Comparison of ENCODE assay signal across 1 cellular context in genomic region chr4:56240554-56241190, GRCh38.
TF ChIP-seq lines count a peak whose summit lies in the region.

No MANE protein-coding gene starts in this region.

TF ChIP-seq in HepG2, 621 proteins besides CTCF, POLR2A, EP300 and RAD21 (continued from another document and continues in another):
- TF ChIP-seq ATF2 (CRISPR knock-in tag; IDR thresholded peaks at IDR 0.05) (no peak), ZFX (CRISPR knock-in tag; IDR thresholded peaks at IDR 0.05; ENCODE audit: low read depth) (peak; percentile 52; the same call in 1 of the 2 replicates), LCORL (IDR thresholded peaks at IDR 0.05) (no peak), LCORL (CRISPR knock-in tag; IDR thresholded peaks at IDR 0.05) (0 out of 2 replicates have a peak, but pooled peaks have one; percentile 10), HOXA5 (CRISPR knock-in tag; IDR thresholded peaks at IDR 0.05) (peak; percentile 99), ZNF614 (CRISPR knock-in tag; IDR thresholded peaks at IDR 0.05; ENCODE audit: borderline replicate concordance) (peak; percentile 35; the same call in 1 of the 2 replicates), HNF4G (IDR thresholded peaks at IDR 0.05; ENCODE audit: borderline replicate concordance, low read depth, low read length) (0 out of 2 replicates have a peak, but pooled peaks have one; percentile 14), HNF4G (CRISPR knock-in tag; IDR thresholded peaks at IDR 0.05; ENCODE audit: borderline replicate concordance, low read depth) (no peak), ZNF10 (CRISPR knock-in tag; IDR thresholded peaks at IDR 0.05; ENCODE audit: borderline replicate concordance, low read depth) (no peak), SMC3 (IDR thresholded peaks at IDR 0.05; ENCODE audit: low read length) (no peak), ZNF543 (CRISPR knock-in tag; IDR thresholded peaks at IDR 0.05) (no peak), ZBTB38 (CRISPR knock-in tag; IDR thresholded peaks at IDR 0.05) (peak; percentile 50; the same call in 1 of the 2 replicates), ZNF563 (CRISPR knock-in tag; IDR thresholded peaks at IDR 0.05) (no peak), KMT2A (CRISPR knock-in tag; IDR thresholded peaks at IDR 0.05) (0 out of 2 replicates have a peak, but pooled peaks have one; percentile 45), SPEN (CRISPR knock-in tag; IDR thresholded peaks at IDR 0.05; ENCODE audit: low read depth) (no peak), ZBTB40 (IDR thresholded peaks at IDR 0.05) (no peak), ZBTB40 (CRISPR knock-in tag; IDR thresholded peaks at IDR 0.05) (no peak), RARG (CRISPR knock-in tag; IDR thresholded peaks at IDR 0.05; ENCODE audit: low read depth) (no peak), CHD2 (IDR thresholded peaks at IDR 0.05; ENCODE audit: low read depth, low read length) (no peak), MED13 (CRISPR knock-in tag; IDR thresholded peaks at IDR 0.05) (no peak), NR1H2 (CRISPR knock-in tag; IDR thresholded peaks at IDR 0.05; ENCODE audit: borderline replicate concordance, low read depth) (no peak), ZNF451 (CRISPR knock-in tag; IDR thresholded peaks at IDR 0.05) (no peak), SALL1 (CRISPR knock-in tag; IDR thresholded peaks at IDR 0.05) (peak; percentile 58), HMG20A (CRISPR knock-in tag; IDR thresholded peaks at IDR 0.05; ENCODE audit: borderline replicate concordance) (no peak), ZFYVE20 (CRISPR knock-in tag; IDR thresholded peaks at IDR 0.05; ENCODE audit: borderline replicate concordance, low read depth) (no peak), ZNF124 (CRISPR knock-in tag; IDR thresholded peaks at IDR 0.05) (0 out of 2 replicates have a peak, but pooled peaks have one; percentile 51), CEBPG (CRISPR knock-in tag; IDR thresholded peaks at IDR 0.05) (peak; percentile 10; the same call in 1 of the 2 replicates), U2AF2 (IDR thresholded peaks at IDR 0.05; ENCODE audit: low read depth, low read length) (no peak), ZNF883 (CRISPR knock-in tag; IDR thresholded peaks at IDR 0.05; ENCODE audit: not compliant biosample characterization) (no peak)
- TF ChIP-seq, protein P1, sequence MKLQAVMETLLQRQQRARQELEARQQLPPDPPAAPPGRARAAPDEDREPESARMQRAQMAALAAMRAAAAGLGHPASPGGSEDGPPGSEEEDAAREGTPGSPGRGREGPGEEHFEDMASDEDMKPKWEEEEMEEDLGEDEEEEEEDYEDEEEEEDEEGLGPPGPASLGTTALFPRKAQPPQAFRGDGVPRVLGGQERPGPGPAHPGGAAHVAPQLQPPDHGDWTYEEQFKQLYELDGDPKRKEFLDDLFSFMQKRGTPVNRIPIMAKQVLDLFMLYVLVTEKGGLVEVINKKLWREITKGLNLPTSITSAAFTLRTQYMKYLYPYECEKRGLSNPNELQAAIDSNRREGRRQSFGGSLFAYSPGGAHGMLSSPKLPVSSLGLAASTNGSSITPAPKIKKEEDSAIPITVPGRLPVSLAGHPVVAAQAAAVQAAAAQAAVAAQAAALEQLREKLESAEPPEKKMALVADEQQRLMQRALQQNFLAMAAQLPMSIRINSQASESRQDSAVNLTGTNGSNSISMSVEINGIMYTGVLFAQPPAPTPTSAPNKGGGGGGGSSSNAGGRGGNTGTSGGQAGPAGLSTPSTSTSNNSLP (IDR thresholded peaks at IDR 0.05; ENCODE audit: low read depth, low read length): no peak
- TF ChIP-seq, protein P2, sequence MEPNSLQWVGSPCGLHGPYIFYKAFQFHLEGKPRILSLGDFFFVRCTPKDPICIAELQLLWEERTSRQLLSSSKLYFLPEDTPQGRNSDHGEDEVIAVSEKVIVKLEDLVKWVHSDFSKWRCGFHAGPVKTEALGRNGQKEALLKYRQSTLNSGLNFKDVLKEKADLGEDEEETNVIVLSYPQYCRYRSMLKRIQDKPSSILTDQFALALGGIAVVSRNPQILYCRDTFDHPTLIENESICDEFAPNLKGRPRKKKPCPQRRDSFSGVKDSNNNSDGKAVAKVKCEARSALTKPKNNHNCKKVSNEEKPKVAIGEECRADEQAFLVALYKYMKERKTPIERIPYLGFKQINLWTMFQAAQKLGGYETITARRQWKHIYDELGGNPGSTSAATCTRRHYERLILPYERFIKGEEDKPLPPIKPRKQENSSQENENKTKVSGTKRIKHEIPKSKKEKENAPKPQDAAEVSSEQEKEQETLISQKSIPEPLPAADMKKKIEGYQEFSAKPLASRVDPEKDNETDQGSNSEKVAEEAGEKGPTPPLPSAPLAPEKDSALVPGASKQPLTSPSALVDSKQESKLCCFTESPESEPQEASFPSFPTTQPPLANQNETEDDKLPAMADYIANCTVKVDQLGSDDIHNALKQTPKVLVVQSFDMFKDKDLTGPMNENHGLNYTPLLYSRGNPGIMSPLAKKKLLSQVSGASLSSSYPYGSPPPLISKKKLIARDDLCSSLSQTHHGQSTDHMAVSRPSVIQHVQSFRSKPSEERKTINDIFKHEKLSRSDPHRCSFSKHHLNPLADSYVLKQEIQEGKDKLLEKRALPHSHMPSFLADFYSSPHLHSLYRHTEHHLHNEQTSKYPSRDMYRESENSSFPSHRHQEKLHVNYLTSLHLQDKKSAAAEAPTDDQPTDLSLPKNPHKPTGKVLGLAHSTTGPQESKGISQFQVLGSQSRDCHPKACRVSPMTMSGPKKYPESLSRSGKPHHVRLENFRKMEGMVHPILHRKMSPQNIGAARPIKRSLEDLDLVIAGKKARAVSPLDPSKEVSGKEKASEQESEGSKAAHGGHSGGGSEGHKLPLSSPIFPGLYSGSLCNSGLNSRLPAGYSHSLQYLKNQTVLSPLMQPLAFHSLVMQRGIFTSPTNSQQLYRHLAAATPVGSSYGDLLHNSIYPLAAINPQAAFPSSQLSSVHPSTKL (CRISPR knock-in tag; IDR thresholded peaks at IDR 0.05): peak; percentile 23; the same call in 1 of the 2 replicates
- TF ChIP-seq, protein P3, sequence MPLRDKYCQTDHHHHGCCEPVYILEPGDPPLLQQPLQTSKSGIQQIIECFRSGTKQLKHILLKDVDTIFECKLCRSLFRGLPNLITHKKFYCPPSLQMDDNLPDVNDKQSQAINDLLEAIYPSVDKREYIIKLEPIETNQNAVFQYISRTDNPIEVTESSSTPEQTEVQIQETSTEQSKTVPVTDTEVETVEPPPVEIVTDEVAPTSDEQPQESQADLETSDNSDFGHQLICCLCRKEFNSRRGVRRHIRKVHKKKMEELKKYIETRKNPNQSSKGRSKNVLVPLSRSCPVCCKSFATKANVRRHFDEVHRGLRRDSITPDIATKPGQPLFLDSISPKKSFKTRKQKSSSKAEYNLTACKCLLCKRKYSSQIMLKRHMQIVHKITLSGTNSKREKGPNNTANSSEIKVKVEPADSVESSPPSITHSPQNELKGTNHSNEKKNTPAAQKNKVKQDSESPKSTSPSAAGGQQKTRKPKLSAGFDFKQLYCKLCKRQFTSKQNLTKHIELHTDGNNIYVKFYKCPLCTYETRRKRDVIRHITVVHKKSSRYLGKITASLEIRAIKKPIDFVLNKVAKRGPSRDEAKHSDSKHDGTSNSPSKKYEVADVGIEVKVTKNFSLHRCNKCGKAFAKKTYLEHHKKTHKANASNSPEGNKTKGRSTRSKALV (CRISPR knock-in tag; IDR thresholded peaks at IDR 0.05): no peak
- TF ChIP-seq, protein P4, sequence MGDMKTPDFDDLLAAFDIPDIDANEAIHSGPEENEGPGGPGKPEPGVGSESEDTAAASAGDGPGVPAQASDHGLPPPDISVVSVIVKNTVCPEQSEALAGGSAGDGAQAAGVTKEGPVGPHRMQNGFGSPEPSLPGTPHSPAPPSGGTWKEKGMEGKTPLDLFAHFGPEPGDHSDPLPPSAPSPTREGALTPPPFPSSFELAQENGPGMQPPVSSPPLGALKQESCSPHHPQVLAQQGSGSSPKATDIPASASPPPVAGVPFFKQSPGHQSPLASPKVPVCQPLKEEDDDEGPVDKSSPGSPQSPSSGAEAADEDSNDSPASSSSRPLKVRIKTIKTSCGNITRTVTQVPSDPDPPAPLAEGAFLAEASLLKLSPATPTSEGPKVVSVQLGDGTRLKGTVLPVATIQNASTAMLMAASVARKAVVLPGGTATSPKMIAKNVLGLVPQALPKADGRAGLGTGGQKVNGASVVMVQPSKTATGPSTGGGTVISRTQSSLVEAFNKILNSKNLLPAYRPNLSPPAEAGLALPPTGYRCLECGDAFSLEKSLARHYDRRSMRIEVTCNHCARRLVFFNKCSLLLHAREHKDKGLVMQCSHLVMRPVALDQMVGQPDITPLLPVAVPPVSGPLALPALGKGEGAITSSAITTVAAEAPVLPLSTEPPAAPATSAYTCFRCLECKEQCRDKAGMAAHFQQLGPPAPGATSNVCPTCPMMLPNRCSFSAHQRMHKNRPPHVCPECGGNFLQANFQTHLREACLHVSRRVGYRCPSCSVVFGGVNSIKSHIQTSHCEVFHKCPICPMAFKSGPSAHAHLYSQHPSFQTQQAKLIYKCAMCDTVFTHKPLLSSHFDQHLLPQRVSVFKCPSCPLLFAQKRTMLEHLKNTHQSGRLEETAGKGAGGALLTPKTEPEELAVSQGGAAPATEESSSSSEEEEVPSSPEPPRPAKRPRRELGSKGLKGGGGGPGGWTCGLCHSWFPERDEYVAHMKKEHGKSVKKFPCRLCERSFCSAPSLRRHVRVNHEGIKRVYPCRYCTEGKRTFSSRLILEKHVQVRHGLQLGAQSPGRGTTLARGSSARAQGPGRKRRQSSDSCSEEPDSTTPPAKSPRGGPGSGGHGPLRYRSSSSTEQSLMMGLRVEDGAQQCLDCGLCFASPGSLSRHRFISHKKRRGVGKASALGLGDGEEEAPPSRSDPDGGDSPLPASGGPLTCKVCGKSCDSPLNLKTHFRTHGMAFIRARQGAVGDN (CRISPR knock-in tag; IDR thresholded peaks at IDR 0.05): peak; percentile 30; the same call in 1 of the 2 replicates
- TF ChIP-seq, protein P5, sequence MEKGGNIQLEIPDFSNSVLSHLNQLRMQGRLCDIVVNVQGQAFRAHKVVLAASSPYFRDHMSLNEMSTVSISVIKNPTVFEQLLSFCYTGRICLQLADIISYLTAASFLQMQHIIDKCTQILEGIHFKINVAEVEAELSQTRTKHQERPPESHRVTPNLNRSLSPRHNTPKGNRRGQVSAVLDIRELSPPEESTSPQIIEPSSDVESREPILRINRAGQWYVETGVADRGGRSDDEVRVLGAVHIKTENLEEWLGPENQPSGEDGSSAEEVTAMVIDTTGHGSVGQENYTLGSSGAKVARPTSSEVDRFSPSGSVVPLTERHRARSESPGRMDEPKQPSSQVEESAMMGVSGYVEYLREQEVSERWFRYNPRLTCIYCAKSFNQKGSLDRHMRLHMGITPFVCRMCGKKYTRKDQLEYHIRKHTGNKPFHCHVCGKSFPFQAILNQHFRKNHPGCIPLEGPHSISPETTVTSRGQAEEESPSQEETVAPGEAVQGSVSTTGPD (CRISPR knock-in tag; IDR thresholded peaks at IDR 0.05): no peak
